9 cellular contexts compared by ENCODE assay signal in the genomic region with DNA sequence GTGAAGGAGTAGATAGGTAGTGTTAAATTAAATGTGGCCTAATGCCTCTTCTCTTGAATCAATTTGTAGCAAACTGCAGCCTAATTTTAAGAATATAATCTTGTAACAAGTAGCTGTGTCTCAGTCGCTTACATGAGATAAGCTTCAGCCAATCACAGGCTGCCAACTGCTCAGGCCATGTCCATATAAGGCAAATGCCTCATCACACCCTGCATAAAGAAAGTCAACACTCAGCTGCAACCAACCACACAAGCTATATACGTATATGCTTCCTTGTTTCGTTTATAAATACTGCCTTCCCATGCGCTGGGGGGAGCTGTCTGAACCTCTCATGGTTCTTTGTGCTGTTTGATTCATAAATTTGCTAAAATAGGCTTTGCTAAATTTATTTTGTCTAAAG.
DNase-seq lines count a peak whose midpoint lies in the region; ATAC-seq and TF ChIP-seq lines count a peak whose summit lies in the region.
"Had no signal": no experiment of that assay in that cellular context is flagged by ENCODE, and none has a peak within 500 bp of the region (broad histone marks: within the 10 kb centered on the region; RNA-seq: fewer than 3 reads in every experiment).

No MANE protein-coding gene starts in this region.

- H3K27ac ChIP-seq in prostate gland = no peak overlapping the region

- H3K27me3 ChIP-seq in prostate gland (replicated peaks; ENCODE audit: insufficient read depth) = no peaks in the 10 kb centered on the region

- TF ChIP-seq POLR2A in prostate gland (IDR thresholded peaks at IDR 0.05) = no peak

- H3K4me3 ChIP-seq in prostate gland = no peak overlapping the region

- no peaks in the 10 kb centered on the region for H3K9me3 ChIP-seq in prostate gland

- TF ChIP-seq CTCF in prostate gland (IDR thresholded peaks at IDR 0.05) = no peak

- ATAC-seq in HG02840 (IDR thresholded peaks at IDR 0.05; ENCODE audit: low FRiP score, unreplicated experiment) = peak; percentile 69

- no peaks in the 10 kb centered on the region for H3K4me1 ChIP-seq in prostate gland (replicated peaks)

- H3K36me3 ChIP-seq in prostate gland = no peaks in the 10 kb centered on the region

- intact Hi-C loops in prostate gland (cut with DNase I) = no loop called here

- WGBS in prostate gland = 63% methylated on average over 4 of the region's 4 CpGs

- peak; percentile 1 for DNase-seq in NCI-H146 (lab: John Stamatoyannopoulos, UW)
- no peak for DNase-seq in NCI-H146 treated with DMSO at 0.1 percent for 48 hours (lab: John Stamatoyannopoulos, UW; ENCODE audit: unreplicated experiment)
- DNase-seq in NCI-H2107 treated with DMSO at 0.1 percent for 48 hours (lab: John Stamatoyannopoulos, UW; ENCODE audit: unreplicated experiment) = peak; percentile 28
- peak; percentile 8 for DNase-seq in iPS-NIHi11 (ENCODE audit: low spot score)
- no peak for DNase-seq in prostate gland (ENCODE audit: low spot score)
- no peak for DNase-seq in NCI-H187 (lab: John Stamatoyannopoulos, UW)
- no peak for DNase-seq in DMS79 treated with DMSO at 0.1 percent for 48 hours (lab: John Stamatoyannopoulos, UW)
- DNase-seq: glutamatergic neuron had no signal

Comparison
In these comparisons a context has a peak if more than half of its experiments do, and no peak if none do; other contexts are left out.
1. DNase-seq: peak in NCI-H146 (single experiment), NCI-H2107 treated with DMSO at 0.1 percent for 48 hours (single experiment) and iPS-NIHi11 (single experiment); none in NCI-H146 treated with DMSO at 0.1 percent for 48 hours (single experiment), prostate gland (single experiment), NCI-H187 (0 of 2) and DMS79 treated with DMSO at 0.1 percent for 48 hours (single experiment).